In the genomic region with DNA sequence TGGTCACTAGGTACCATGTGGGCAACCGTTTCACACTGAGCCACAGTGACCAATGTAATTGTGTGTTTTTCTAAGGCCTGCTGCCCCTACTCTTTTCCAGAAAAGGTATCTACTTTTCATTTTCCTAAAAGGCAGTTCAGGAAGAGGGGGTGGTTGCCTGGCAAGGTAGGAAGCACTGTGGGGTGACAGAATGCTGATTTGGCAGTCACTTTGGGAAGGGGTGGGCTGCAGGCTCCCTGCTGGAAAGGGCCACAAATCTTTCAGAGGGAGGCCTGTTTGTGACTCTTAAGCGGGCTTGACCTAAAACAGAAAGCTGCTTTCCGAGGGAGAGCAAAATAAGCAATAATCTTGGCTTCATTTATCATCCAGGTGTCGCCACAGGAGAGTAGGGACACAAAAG, we compare ENCODE assay signal across 20 cellular contexts. TPM values are rescaled to one million over a fixed set of nuclear protein-coding genes. Genes with fewer than 3 reads are reported as not detected.
DNase-seq lines count a peak whose midpoint lies in the region; ATAC-seq and TF ChIP-seq lines count a peak whose summit lies in the region.
"Had no signal": no experiment of that assay in that cellular context is flagged by ENCODE, and none has a peak within 500 bp of the region (broad histone marks: within the 10 kb centered on the region; RNA-seq: fewer than 3 reads in every experiment).

No MANE protein-coding gene starts in this region.

- H3K4me3 ChIP-seq in GM23338: no peak overlapping the region
- no peak overlapping the region for H3K4me3 ChIP-seq in RWPE2 (ENCODE audit: severe bottlenecking)
- H3K4me3 ChIP-seq in endodermal cell (ENCODE audit: low read length): no peak overlapping the region
- H3K4me3 ChIP-seq: A549; BLaER1 treated with 17β-estradiol and CSF1 and Interleukin-3, amounts not matched to agents 10 nM and 100 nM had no signal

- peaks cover 62% of the 10 kb centered on the region for H3K36me3 Mint-ChIP-seq in GM23338 (ENCODE audit: low read depth)
- peaks cover 63% of the 10 kb centered on the region for H3K36me3 Mint-ChIP-seq in endodermal cell (ENCODE audit: low read depth)
- H3K36me3 Mint-ChIP-seq in natural killer cell: no peaks in the 10 kb centered on the region

- intact Hi-C loops in posterior vena cava (cut with DNase I) (no loop called here), natural killer cell (cut with micrococcal nuclease) (no loop called here)

- peaks cover 60% of the 10 kb centered on the region for H3K79me2 ChIP-seq in GM23338 (replicated peaks; ENCODE audit: insufficient read depth)

- no peak for DNase-seq in GM23338 (ENCODE audit: low spot score)
- DNase-seq in RWPE2 (ENCODE audit: low spot score): peak; percentile 39
- DNase-seq in endodermal cell: no peak
- peak; percentile 14 for DNase-seq in posterior vena cava (ENCODE audit: low spot score)
- DNase-seq in natural killer cell: no peak
- no peak for DNase-seq in NCI-H2171 treated with DMSO at 0.1 percent for 48 hours (lab: John Stamatoyannopoulos, UW)
- no peak for DNase-seq in activated T-cell treated with anti-CD3 and anti-CD28 coated beads for 4 hours
- DNase-seq: CD8-positive, alpha-beta T cell; DMS53; HFFc6; NCI-H1092 treated with DMSO at 0.1 percent for 48 hours; NCI-H146; NCI-H2029 treated with DMSO at 0.1 percent for 48 hours; NCI-H446 treated with DMSO at 0.1 percent for 48 hours; NCI-H69 had no signal

- H3K9me3 ChIP-seq in RWPE2 (ENCODE audit: severe bottlenecking): no peaks in the 10 kb centered on the region
- no peaks in the 10 kb centered on the region for H3K9me3 ChIP-seq in endodermal cell (ENCODE audit: control insufficient read depth, low read length)
- H3K9me3 ChIP-seq: A549 had no signal

- H3K27ac Mint-ChIP-seq in GM23338: peak overlapping the region; percentile 25; the same call in 1 of the 2 replicates
- peak overlapping the region; percentile 8 for H3K27ac Mint-ChIP-seq in endodermal cell
- no peak overlapping the region for H3K27ac Mint-ChIP-seq in natural killer cell
- H3K27ac Mint-ChIP-seq: CD8-positive, alpha-beta T cell; HFFc6 had no signal

- peaks cover 54% of the 10 kb centered on the region for H4K20me1 ChIP-seq in GM23338 (replicated peaks; ENCODE audit: insufficient read depth)

- H3K27me3 Mint-ChIP-seq in GM23338 (ENCODE audit: insufficient read depth, low read depth, poor library complexity) (peaks cover 8% of the 10 kb centered on the region), endodermal cell (ENCODE audit: insufficient read depth) (peaks cover 4% of the 10 kb centered on the region), natural killer cell (ENCODE audit: low read depth in 2 of 2) (no peaks in the 10 kb centered on the region)

- no peak overlapping the region for H3K4me2 ChIP-seq in GM23338
- H3K4me2 ChIP-seq: A549; BLaER1 treated with 17β-estradiol and CSF1 and Interleukin-3, amounts not matched to agents 10 nM and 100 nM had no signal

- no peaks in the 10 kb centered on the region for H3F3A ChIP-seq in GM23338 (replicated peaks; ENCODE audit: low read depth)

- no peak overlapping the region for H3K9ac ChIP-seq in endodermal cell (ENCODE audit: extremely low read depth, low read length, poor library complexity, severe bottlenecking)
- H3K9ac ChIP-seq: BLaER1 treated with 17β-estradiol and CSF1 and Interleukin-3, amounts not matched to agents 10 nM and 100 nM had no signal

- H3K27ac ChIP-seq in GM23338 (ENCODE audit: low read depth): 0 out of 2 replicates have a peak overlapping the region, but pooled peaks have one; percentile 63
- no peak overlapping the region for H3K27ac ChIP-seq in RWPE2 (ENCODE audit: poor library complexity, severe bottlenecking)
- no peak overlapping the region for H3K27ac ChIP-seq in endodermal cell (ENCODE audit: low read depth, low read length)
- H3K27ac ChIP-seq: A549; BLaER1 treated with 17β-estradiol and CSF1 and Interleukin-3, amounts not matched to agents 10 nM and 100 nM had no signal

- H3K4me1 ChIP-seq in GM23338 (ENCODE audit: insufficient read depth) (peaks cover 37% of the 10 kb centered on the region), RWPE2 (ENCODE audit: insufficient read depth, poor library complexity, severe bottlenecking) (no peaks in the 10 kb centered on the region), endodermal cell (ENCODE audit: control insufficient read depth, insufficient read depth, low read length) (peaks cover 11% of the 10 kb centered on the region)
- H3K4me1 ChIP-seq: A549; BLaER1 treated with 17β-estradiol and CSF1 and Interleukin-3, amounts not matched to agents 10 nM and 100 nM had no signal

- no peak overlapping the region for H2AFZ ChIP-seq in GM23338

- WGBS in endodermal cell (ENCODE audit: insufficient coverage in 1 of 2, insufficient read length in 1 of 2), 2 experiments: 90 to 95% methylated on average over 4 of the region's 4 CpGs

- no peak for TF ChIP-seq CTCF in GM23338 (conservative IDR thresholded peaks at IDR 0.05; ENCODE audit: low read depth in 2 of 2)
- TF ChIP-seq CTCF in RWPE2 (IDR thresholded peaks at IDR 0.05; ENCODE audit: poor library complexity, severe bottlenecking): no peak
- TF ChIP-seq CTCF in endodermal cell (conservative IDR thresholded peaks at IDR 0.05): no peak
- TF ChIP-seq CTCF in natural killer cell (IDR thresholded peaks at IDR 0.05): no peak

- peaks cover 53% of the 10 kb centered on the region for H3K4me1 Mint-ChIP-seq in GM23338
- peaks cover 46% of the 10 kb centered on the region for H3K4me1 Mint-ChIP-seq in endodermal cell
- peaks cover 18 to 45% of the 10 kb centered on the region in 2 donors for H3K4me1 Mint-ChIP-seq in natural killer cell

- H3K36me3 ChIP-seq in GM23338 (ENCODE audit: insufficient read depth) (peaks cover 9% of the 10 kb centered on the region; the same call in 1 of the 2 replicates), RWPE2 (ENCODE audit: low read depth) (peaks cover 97% of the 10 kb centered on the region), endodermal cell (ENCODE audit: control insufficient read depth, insufficient read depth, low read length) (peaks cover 50% of the 10 kb centered on the region)

- no peaks in the 10 kb centered on the region for H3K9me2 ChIP-seq in GM23338 (ENCODE audit: insufficient read depth)

- H3K27me3 ChIP-seq in GM23338 (ENCODE audit: insufficient read depth) (no peaks in the 10 kb centered on the region), RWPE2 (ENCODE audit: insufficient read depth, poor library complexity, severe bottlenecking) (no peaks in the 10 kb centered on the region), endodermal cell (ENCODE audit: control insufficient read depth, insufficient read depth, low read length, poor library complexity, severe bottlenecking) (no peaks in the 10 kb centered on the region)
- H3K27me3 ChIP-seq: BLaER1 treated with 17β-estradiol and CSF1 and Interleukin-3, amounts not matched to agents 10 nM and 100 nM had no signal

- no peak overlapping the region for H3K4me3 Mint-ChIP-seq in GM23338
- no peak overlapping the region for H3K4me3 Mint-ChIP-seq in endodermal cell
- no peak overlapping the region for H3K4me3 Mint-ChIP-seq in natural killer cell
- H3K4me3 Mint-ChIP-seq: CD8-positive, alpha-beta T cell; HFFc6 had no signal

- no peak for ATAC-seq in GM23338
- ATAC-seq in RWPE2 (ENCODE audit: low read depth): no peak
- no peak for ATAC-seq in natural killer cell
- no peak for ATAC-seq in GM18867 (IDR thresholded peaks at IDR 0.05; ENCODE audit: unreplicated experiment)
- ATAC-seq: A549; CD8-positive, alpha-beta T cell; Panc1 had no signal

- H3K9me3 Mint-ChIP-seq in GM23338 (peaks cover 6% of the 10 kb centered on the region; the same call in 2 of the 3 replicates), endodermal cell (no peaks in the 10 kb centered on the region), natural killer cell (no peaks in the 10 kb centered on the region)
- H3K9me3 Mint-ChIP-seq: CD8-positive, alpha-beta T cell; HFFc6 had no signal

TF ChIP-seq in GM23338, 12 proteins besides CTCF, POLR2A, EP300 and RAD21 (continues in another document):
- TF ChIP-seq NANOG (IDR thresholded peaks at IDR 0.05; ENCODE audit: borderline replicate concordance): no peak
- TF ChIP-seq, protein P1, sequence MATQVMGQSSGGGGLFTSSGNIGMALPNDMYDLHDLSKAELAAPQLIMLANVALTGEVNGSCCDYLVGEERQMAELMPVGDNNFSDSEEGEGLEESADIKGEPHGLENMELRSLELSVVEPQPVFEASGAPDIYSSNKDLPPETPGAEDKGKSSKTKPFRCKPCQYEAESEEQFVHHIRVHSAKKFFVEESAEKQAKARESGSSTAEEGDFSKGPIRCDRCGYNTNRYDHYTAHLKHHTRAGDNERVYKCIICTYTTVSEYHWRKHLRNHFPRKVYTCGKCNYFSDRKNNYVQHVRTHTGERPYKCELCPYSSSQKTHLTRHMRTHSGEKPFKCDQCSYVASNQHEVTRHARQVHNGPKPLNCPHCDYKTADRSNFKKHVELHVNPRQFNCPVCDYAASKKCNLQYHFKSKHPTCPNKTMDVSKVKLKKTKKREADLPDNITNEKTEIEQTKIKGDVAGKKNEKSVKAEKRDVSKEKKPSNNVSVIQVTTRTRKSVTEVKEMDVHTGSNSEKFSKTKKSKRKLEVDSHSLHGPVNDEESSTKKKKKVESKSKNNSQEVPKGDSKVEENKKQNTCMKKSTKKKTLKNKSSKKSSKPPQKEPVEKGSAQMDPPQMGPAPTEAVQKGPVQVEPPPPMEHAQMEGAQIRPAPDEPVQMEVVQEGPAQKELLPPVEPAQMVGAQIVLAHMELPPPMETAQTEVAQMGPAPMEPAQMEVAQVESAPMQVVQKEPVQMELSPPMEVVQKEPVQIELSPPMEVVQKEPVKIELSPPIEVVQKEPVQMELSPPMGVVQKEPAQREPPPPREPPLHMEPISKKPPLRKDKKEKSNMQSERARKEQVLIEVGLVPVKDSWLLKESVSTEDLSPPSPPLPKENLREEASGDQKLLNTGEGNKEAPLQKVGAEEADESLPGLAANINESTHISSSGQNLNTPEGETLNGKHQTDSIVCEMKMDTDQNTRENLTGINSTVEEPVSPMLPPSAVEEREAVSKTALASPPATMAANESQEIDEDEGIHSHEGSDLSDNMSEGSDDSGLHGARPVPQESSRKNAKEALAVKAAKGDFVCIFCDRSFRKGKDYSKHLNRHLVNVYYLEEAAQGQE (IDR thresholded peaks at IDR 0.05; ENCODE audit: unreplicated experiment): no peak
- no peak for TF ChIP-seq ZNF114 (CRISPR knock-in tag; IDR thresholded peaks at IDR 0.05)

RNA-seq across cellular contexts. Expression of gene NNAT, which starts 5.2 kb away (rescaled TPM):
- total RNA-seq in GM23338 (2014; rRNA removed; shearing (Covaris generic)): 1.6 and 4.3 TPM in 2 replicates
- polyA plus RNA-seq in GM23338 (2016; fragmentation: Nextera tagmentation; extraction: Ambion mirVana): 2.8 and 4.9 TPM in 2 replicates
- 10 to 100 TPM; 16.8 to 27.3 TPM for total RNA-seq in endodermal cell
- 413 TPM for polyA plus RNA-seq in endodermal cell (2013, experiment 1 of 2)
- 384 TPM for polyA plus RNA-seq in endodermal cell (2013, experiment 2 of 2)
- under 1 TPM; 0.52 to 0.65 TPM for total RNA-seq in posterior vena cava
- total RNA-seq in natural killer cell: not detected
- total RNA-seq: CD8-positive, alpha-beta T cell; H4; HFFc6 had no signal
- polyA plus RNA-seq: A549 had no signal

RNA-seq across cellular contexts. Expression of gene BLCAP, which starts 11.8 kb away (rescaled TPM):
- 63.5 and 64.8 TPM in 2 replicates for total RNA-seq in GM23338 (2014; rRNA removed; shearing (Covaris generic))
- 58.9 and 62.2 TPM in 2 replicates for polyA plus RNA-seq in GM23338 (2016; fragmentation: Nextera tagmentation; extraction: Ambion mirVana)
- total RNA-seq in endodermal cell (10 to 100 TPM; 32.5 to 56.5 TPM), posterior vena cava (10 to 100 TPM; 48.1 to 55.4 TPM), natural killer cell (10 to 100 TPM; 60.4 to 80.1 (median 77.9) TPM)
- polyA plus RNA-seq in endodermal cell (2013, experiment 1 of 2): 51.9 TPM
- polyA plus RNA-seq in endodermal cell (2013, experiment 2 of 2): 45.0 TPM

Comparison
In these comparisons a context has a peak if more than half of its experiments do, and no peak if none do; other contexts are left out.
1. DNase-seq: peak in RWPE2 (single experiment) and posterior vena cava (single experiment); none in GM23338 (single experiment), endodermal cell (single experiment), natural killer cell (single experiment), NCI-H2171 treated with DMSO at 0.1 percent for 48 hours (single experiment) and activated T-cell treated with anti-CD3 and anti-CD28 coated beads for 4 hours (single experiment).
2. H3K27ac Mint-ChIP-seq: peak in GM23338 (single experiment) and endodermal cell (single experiment); none in natural killer cell (0 of 2).